ENCODE assay signal across 30 cellular contexts in the genomic region with DNA sequence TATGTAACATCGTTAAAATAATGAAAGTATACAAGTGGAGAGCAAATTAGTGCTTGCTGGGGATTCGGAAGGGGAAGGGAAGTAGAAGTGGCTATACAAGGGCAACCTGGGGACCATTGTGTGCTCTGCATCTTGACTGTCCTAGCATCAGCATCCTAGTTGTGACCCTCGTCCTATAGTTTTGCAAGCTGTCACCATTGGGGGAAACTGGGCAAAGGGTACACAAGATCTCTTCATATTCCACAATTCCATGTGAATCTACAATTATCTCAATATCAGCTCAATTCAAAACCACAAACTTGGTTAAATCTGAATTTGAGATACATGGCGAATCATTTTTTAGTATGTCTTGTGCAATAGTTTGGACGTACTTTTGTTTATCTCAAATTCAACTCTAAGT. TPM values are rescaled to one million over a fixed set of nuclear protein-coding genes. Genes with fewer than 3 reads are reported as not detected.
"Had no signal": no experiment of that assay in that cellular context is flagged by ENCODE, and none has a peak within 500 bp of the region (broad histone marks: within the 10 kb centered on the region; RNA-seq: fewer than 3 reads in every experiment).

No MANE protein-coding gene starts in this region.

- H3K4me1 ChIP-seq: ascending aorta, SJCRH30 had no signal

- DNase-seq: activated CD4-positive, alpha-beta memory T cell treated with anti-CD3 and anti-CD28 coated beads, Interleukin-2, amount 10 ng/mL, durations not matched to agents 7 days and 5 days; activated CD4-positive, alpha-beta T cell treated with anti-CD3 and anti-CD28 coated beads for 1 hour; activated CD4-positive, alpha-beta T cell treated with anti-CD3 and anti-CD28 coated beads for 48 hours; activated CD4-positive, CD25-positive, alpha-beta regulatory T cell; activated CD8-positive, alpha-beta memory T cell treated with anti-CD3 and anti-CD28 coated beads for 24 hours; activated CD8-positive, alpha-beta memory T cell treated with anti-CD3 and anti-CD28 coated beads, Interleukin-2, amount 10 ng/mL, durations not matched to agents 7 days and 5 days; activated CD8-positive, alpha-beta memory T cell treated with anti-CD3 and anti-CD28 coated beads, Interleukin-2, amount 50 U/mL, for 48 hours; activated effector memory CD4-positive, alpha-beta T cell treated with anti-CD3 and anti-CD28 coated beads, Interleukin-2, amount 50 U/mL, for 16 hours; activated naive CD4-positive, alpha-beta T cell treated with Interleukin-2 at 50 U/mL for 16 hours; activated naive CD8-positive, alpha-beta T cell treated with anti-CD3 and anti-CD28 coated beads, Interleukin-2, amount 10 ng/mL, durations not matched to agents 7 days and 5 days; activated T-cell treated with anti-CD3 and anti-CD28 coated beads, Interleukin-2, amount 50 U/mL, for 1 hour; activated T-cell treated with anti-CD3 and anti-CD28 coated beads, Interleukin-2, amount 50 U/mL, for 72 hours; amygdala; NCI-H1105; NCI-H1417 treated with DMSO at 0.1 percent for 48 hours; NCI-H187 treated with DMSO at 0.1 percent for 48 hours; NCI-H2081; NCI-H2171 treated with DMSO at 0.1 percent for 48 hours; NCI-H446 treated with DMSO at 0.1 percent for 48 hours; NCI-H524; SHP77; SJCRH30; T1000; WERI-Rb-1 had no signal

- H3K36me3 ChIP-seq: ascending aorta, cardiac muscle cell, SJCRH30, WERI-Rb-1 had no signal

- H3K27ac ChIP-seq: ascending aorta, cardiac muscle cell, SJCRH30, SK-N-MC, WERI-Rb-1 had no signal

- H3K4me3 ChIP-seq: ascending aorta, cardiac muscle cell, SJCRH30, SK-N-MC had no signal

- ATAC-seq: activated CD8-positive, alpha-beta memory T cell treated with anti-CD3 and anti-CD28 coated beads, Interleukin-2, amount 10 ng/mL, durations not matched to agents 7 days and 5 days; activated T-cell treated with anti-CD3 and anti-CD28 coated beads, Interleukin-2, amount 50 U/mL, for 72 hours; activated T-helper 17 cell treated with anti-CD3 and anti-CD28 coated beads, Interleukin-2, amount 50 U/mL, for 72 hours had no signal

- H3K9me3 ChIP-seq: ascending aorta, SJCRH30 had no signal

- H3K27me3 ChIP-seq: ascending aorta, cardiac muscle cell had no signal

RNA-seq across cellular contexts. Expression of gene WNT7A, which starts 30.9 kb away (rescaled TPM):
- total RNA-seq: activated CD8-positive, alpha-beta memory T cell treated with anti-CD3 and anti-CD28 coated beads, Interleukin-2, amount 10 ng/mL, durations not matched to agents 7 days and 5 days; ascending aorta; cardiac muscle cell; chondrocyte; SJCRH30; T-helper 2 cell treated with Interferon-gamma antibody and Interleukin-4, amounts not matched to agents 100 ng/mL and 5 ng/mL, for 36 hours had no signal
- polyA plus RNA-seq: cardiac muscle cell had no signal
